Comparison of ENCODE assay signal across 20 cellular contexts in the genomic region with DNA sequence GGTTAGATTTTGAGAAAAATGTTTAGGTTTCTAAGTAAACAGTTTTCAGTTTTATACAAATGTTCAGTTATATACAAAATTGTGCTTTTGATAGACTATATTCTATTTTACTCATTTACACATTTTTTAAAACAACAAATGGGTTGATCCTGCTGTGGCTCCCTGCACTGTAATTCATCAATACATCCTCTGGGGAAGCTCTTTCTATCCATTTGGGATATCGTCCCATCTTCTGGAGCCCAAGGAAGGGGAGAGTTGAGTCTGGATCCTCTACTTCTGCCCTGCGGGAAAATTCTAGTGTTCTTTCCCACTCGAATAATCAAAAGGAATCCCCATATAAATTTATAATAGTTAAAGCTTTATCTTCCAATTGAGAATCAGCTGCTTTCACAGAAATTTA.
"Had no signal": no experiment of that assay in that cellular context is flagged by ENCODE, and none has a peak within 500 bp of the region (broad histone marks: within the 10 kb centered on the region; RNA-seq: fewer than 3 reads in every experiment).

No MANE protein-coding gene starts in this region.

- FAIRE-seq: bronchial epithelial cell, TTC549 had no signal

- H3K27ac ChIP-seq: gastrocnemius medialis, left ventricle myocardium inferior, sigmoid colon, testis, uterus had no signal

- H3K4me3 ChIP-seq: gastrocnemius medialis, left ventricle myocardium inferior, sigmoid colon, testis, uterus had no signal

- DNase-seq: activated CD4-positive, alpha-beta T cell treated with anti-CD3 and anti-CD28 coated beads for 36 hours; activated CD4-positive, alpha-beta T cell treated with anti-CD3 and anti-CD28 coated beads, Interleukin-2, amount 50 U/mL, for 4 hours; activated CD8-positive, alpha-beta memory T cell treated with anti-CD3 and anti-CD28 coated beads, Interleukin-2, amount 50 U/mL, for 48 hours; activated naive CD4-positive, alpha-beta T cell treated with anti-CD3 and anti-CD28 coated beads for 36 hours; activated naive CD8-positive, alpha-beta T cell treated with anti-CD3 and anti-CD28 coated beads, Interleukin-2, amount 10 ng/mL, durations not matched to agents 7 days and 5 days; activated T-cell treated with anti-CD3 and anti-CD28 coated beads, Interleukin-2, amount 50 U/mL, for 4 hours; cerebellar nuclear complex; gastrocnemius medialis; hippocampal formation; left ventricle myocardium inferior; natural killer cell; retina; sigmoid colon; stimulated activated CD4-positive, alpha-beta T cell treated with anti-CD3 and anti-CD28 coated beads, Interleukin-2, amount 100 ng/mL, for 48 hours; stimulated activated CD8-positive, alpha-beta memory T cell treated with anti-CD3 and anti-CD28 coated beads, Interleukin-4, amount 100 ng/mL, for 48 hours; stimulated activated naive CD4-positive, alpha-beta T cell; testis; uterus had no signal

- H3K4me1 ChIP-seq: gastrocnemius medialis, left ventricle myocardium inferior, sigmoid colon, testis, uterus had no signal

- H3K9me3 ChIP-seq: gastrocnemius medialis, testis had no signal

- H3K27me3 ChIP-seq: gastrocnemius medialis, sigmoid colon, testis, uterus had no signal

- H3K36me3 ChIP-seq: gastrocnemius medialis, sigmoid colon, uterus had no signal

- ATAC-seq: activated CD4-positive, alpha-beta T cell treated with anti-CD3 and anti-CD28 coated beads for 36 hours; activated T-cell treated with anti-CD3 and anti-CD28 coated beads, Interleukin-2, amount 50 U/mL, for 4 hours; gastrocnemius medialis; natural killer cell had no signal
